ENCODE assay signal across 8 cellular contexts in genomic region chr7:105439174-105439893, GRCh38. TPM values are rescaled to one million over a fixed set of nuclear protein-coding genes. Genes with fewer than 3 reads are reported as not detected.
DNase-seq lines count a peak whose midpoint lies in the region; ATAC-seq, FAIRE-seq and TF ChIP-seq lines count a peak whose summit lies in the region.

No MANE protein-coding gene starts in this region.

- H3K79me1 ChIP-seq in neuronal stem cell (ENCODE audit: low read depth, low read length) = no peaks in the 10 kb centered on the region

- peak; percentile 56 for TF ChIP-seq CTCF in chondrocyte (IDR thresholded peaks at IDR 0.05)

- H3K4me3 ChIP-seq in neuronal stem cell (ENCODE audit: low read length in 2 of 2) = no peak overlapping the region

- no peaks in the 10 kb centered on the region for H3K4me1 ChIP-seq in neuronal stem cell (ENCODE audit: control insufficient read depth in 2 of 2, insufficient read depth in 1 of 2, low read depth in 1 of 2, low read length in 2 of 2)

- H3K36me3 Mint-ChIP-seq in chondrocyte (ENCODE audit: low read depth) = no peaks in the 10 kb centered on the region

- H2BK15ac ChIP-seq in neuronal stem cell (ENCODE audit: low read length) = no peak overlapping the region

- no peak overlapping the region for H3K9ac ChIP-seq in neuronal stem cell (ENCODE audit: low read depth, low read length, poor library complexity)

- no peak for TF ChIP-seq POLR2A in GM12891 (IDR thresholded peaks at IDR 0.05; ENCODE audit: low read depth, low read length)

- H3K4me1 Mint-ChIP-seq in chondrocyte (ENCODE audit: low read depth) = peaks cover 8% of the 10 kb centered on the region

- peak; percentile 83 for DNase-seq in Daoy (ENCODE audit: low read depth)
- DNase-seq in NCI-H2029 (lab: John Stamatoyannopoulos, UW) = peak; percentile 89
- no peak for DNase-seq in chondrocyte (ENCODE audit: low spot score)
- DNase-seq in neuronal stem cell (ENCODE audit: low spot score) = no peak
- DNase-seq in hypothalamus (lab: John Stamatoyannopoulos, UW) = no peak
- no peak for DNase-seq in GM12891 (ENCODE audit: insufficient read length, low spot score)
- DNase-seq in occipital lobe (lab: John Stamatoyannopoulos, UW) = no peak

- no peak overlapping the region for H3K18ac ChIP-seq in neuronal stem cell (ENCODE audit: low read length)

- H3K27ac ChIP-seq in neuronal stem cell (replicated peaks; ENCODE audit: low read length) = no peak overlapping the region

- H4K91ac ChIP-seq in neuronal stem cell (ENCODE audit: low read depth, low read length, poor library complexity) = no peak overlapping the region

- no peaks in the 10 kb centered on the region for H3K27me3 ChIP-seq in neuronal stem cell (ENCODE audit: control insufficient read depth in 3 of 3, insufficient read depth in 3 of 3, low read depth in 1 of 3, low read length in 3 of 3)

- no peak overlapping the region for H3K14ac ChIP-seq in neuronal stem cell (ENCODE audit: low read length)

- H3K4me3 Mint-ChIP-seq in chondrocyte (ENCODE audit: unreplicated experiment) = no peak overlapping the region

- no peak for ATAC-seq in GM18870 (IDR thresholded peaks at IDR 0.05; ENCODE audit: unreplicated experiment)

- no peaks in the 10 kb centered on the region for H3K36me3 ChIP-seq in neuronal stem cell (replicated peaks in 1 of 2; ENCODE audit: control insufficient read depth in 2 of 2, insufficient read depth in 2 of 2, low read length in 2 of 2)

- H3K4me2 ChIP-seq in neuronal stem cell (ENCODE audit: insufficient read depth, low read length, poor library complexity, severe bottlenecking) = no peak overlapping the region

- no peak overlapping the region for H2BK5ac ChIP-seq in neuronal stem cell (ENCODE audit: low read length)

- no peak overlapping the region for H2BK120ac ChIP-seq in neuronal stem cell (ENCODE audit: low read depth, low read length)

- peak overlapping the region; percentile 77 for H3K27ac Mint-ChIP-seq in chondrocyte (ENCODE audit: unreplicated experiment)

- H2AFZ ChIP-seq in neuronal stem cell (ENCODE audit: low read length) = peak overlapping the region; percentile 43

- H3K4ac ChIP-seq in neuronal stem cell (ENCODE audit: low read length) = no peak overlapping the region

- H2AK5ac ChIP-seq in neuronal stem cell (ENCODE audit: low read depth, low read length) = no peak overlapping the region

- no peaks in the 10 kb centered on the region for H3K9me3 ChIP-seq in neuronal stem cell (replicated peaks in 1 of 2; ENCODE audit: control insufficient read depth in 2 of 2, insufficient read depth in 1 of 2, low read depth in 1 of 2, low read length in 2 of 2)

- no peak overlapping the region for H2BK12ac ChIP-seq in neuronal stem cell (ENCODE audit: low read length)

- H3K27me3 Mint-ChIP-seq in chondrocyte (ENCODE audit: low read depth) = no peaks in the 10 kb centered on the region

- no peak for FAIRE-seq in GM12891 (lab: Jason Lieb, UNC)

- WGBS in neuronal stem cell (ENCODE audit: extremely low coverage in 2 of 2, insufficient read length in 2 of 2, insufficient replicate concordance in 1 of 2), 2 donors = no CpG with 5 or more reads among the region's 9 CpGs

- no peak overlapping the region for H3K23ac ChIP-seq in neuronal stem cell (ENCODE audit: low read depth, low read length, poor library complexity)

- H3K9me3 Mint-ChIP-seq in chondrocyte (ENCODE audit: low read depth) = no peaks in the 10 kb centered on the region

- H4K8ac ChIP-seq in neuronal stem cell (ENCODE audit: low read depth, low read length) = no peak overlapping the region

TF ChIP-seq in GM12891, 5 proteins besides CTCF, POLR2A, EP300 and RAD21:
- TF ChIP-seq SPI1 (IDR thresholded peaks at IDR 0.05; ENCODE audit: low read depth, low read length) (no peak), TAF1 (IDR thresholded peaks at IDR 0.05; ENCODE audit: low read depth, low read length) (no peak), POLR2AphosphoS5 (IDR thresholded peaks at IDR 0.05; ENCODE audit: low read depth, low read length) (no peak), PAX5 (IDR thresholded peaks at IDR 0.05; ENCODE audit: insufficient read depth, low read length, severe bottlenecking) (no peak), POU2F2 (IDR thresholded peaks at IDR 0.05; ENCODE audit: low read depth, low read length) (no peak)
TF ChIP-seq in GM12891: peak in this region for 0.

RNA-seq across cellular contexts. Expression of gene SRPK2, which starts 50.6 kb away (rescaled TPM):
- total RNA-seq in Daoy (2014; rRNA removed; shearing (Covaris generic)) = 37.5 and 43.6 TPM in 2 replicates
- 56.0 to 58.6 TPM (median 58.5 TPM) in 3 replicates for total RNA-seq in chondrocyte
- polyA plus RNA-seq in neuronal stem cell (2013, experiment 1 of 2) = 36.6 TPM
- 37.6 TPM for polyA plus RNA-seq in neuronal stem cell (2013, experiment 2 of 2)
- 15.1 TPM for polyA plus RNA-seq in GM12891 (2012; ENCODE audit: low read depth, missing spikeins)
- total RNA-seq in occipital lobe = 226 TPM

Comparison
In these comparisons a context has a peak if more than half of its experiments do, and no peak if none do; other contexts are left out.
1. DNase-seq: peak in Daoy (single experiment) and NCI-H2029 (single experiment); none in chondrocyte (single experiment), neuronal stem cell (single experiment), hypothalamus (0 of 51), GM12891 (single experiment) and occipital lobe (single experiment).